ENCODE assay signal across 1 cellular context in the genomic region with DNA sequence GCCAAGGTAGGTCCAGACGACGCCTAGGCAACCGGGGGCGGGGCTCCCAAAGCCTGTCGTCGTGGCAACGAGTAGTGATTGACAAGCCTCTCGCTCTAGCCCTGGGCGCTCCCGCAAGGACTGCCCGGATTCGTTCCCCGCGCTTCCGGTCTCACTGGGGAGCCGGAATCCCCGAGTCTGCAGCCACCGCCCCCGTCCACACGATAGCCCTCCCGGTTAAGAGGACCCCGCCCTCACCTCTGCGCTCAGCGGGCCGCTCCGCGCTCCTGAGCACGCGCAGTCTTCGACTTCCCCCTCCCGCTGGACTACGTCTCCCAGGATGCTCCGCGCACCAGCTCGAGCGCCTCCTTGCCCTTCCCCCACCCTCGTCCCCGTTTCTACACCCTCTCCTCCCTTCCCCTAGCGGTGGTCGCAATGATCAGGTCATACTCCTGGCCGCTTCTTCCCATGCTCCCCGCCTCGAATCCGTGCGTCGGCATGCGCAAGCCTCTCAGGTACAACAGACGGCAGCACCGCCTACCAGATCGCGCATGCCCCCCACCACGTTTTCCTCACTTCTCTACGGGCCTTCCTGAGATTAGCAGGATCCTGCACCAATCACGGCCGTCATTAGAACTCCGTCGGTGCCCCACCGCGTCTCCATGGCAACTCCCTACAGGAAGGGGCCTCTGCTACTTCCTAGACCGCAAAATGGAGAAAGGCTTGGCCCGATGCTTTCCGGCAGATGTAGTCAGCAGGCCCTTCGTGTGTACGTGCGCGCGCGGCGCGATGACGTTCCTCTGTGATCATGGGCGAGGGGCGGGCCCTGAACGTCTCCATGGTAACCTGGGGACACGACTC.
TF ChIP-seq lines count a peak whose summit lies in the region.

A gene (minus strand): TSS at position 518 of the 840 bp plus-strand sequence. CDS start 1,946 bp downstream, outside the sequence.

TF ChIP-seq in HepG2, 621 proteins besides CTCF, POLR2A, EP300 and RAD21 (continued from another document and continues in another):
- TF ChIP-seq, protein P1, sequence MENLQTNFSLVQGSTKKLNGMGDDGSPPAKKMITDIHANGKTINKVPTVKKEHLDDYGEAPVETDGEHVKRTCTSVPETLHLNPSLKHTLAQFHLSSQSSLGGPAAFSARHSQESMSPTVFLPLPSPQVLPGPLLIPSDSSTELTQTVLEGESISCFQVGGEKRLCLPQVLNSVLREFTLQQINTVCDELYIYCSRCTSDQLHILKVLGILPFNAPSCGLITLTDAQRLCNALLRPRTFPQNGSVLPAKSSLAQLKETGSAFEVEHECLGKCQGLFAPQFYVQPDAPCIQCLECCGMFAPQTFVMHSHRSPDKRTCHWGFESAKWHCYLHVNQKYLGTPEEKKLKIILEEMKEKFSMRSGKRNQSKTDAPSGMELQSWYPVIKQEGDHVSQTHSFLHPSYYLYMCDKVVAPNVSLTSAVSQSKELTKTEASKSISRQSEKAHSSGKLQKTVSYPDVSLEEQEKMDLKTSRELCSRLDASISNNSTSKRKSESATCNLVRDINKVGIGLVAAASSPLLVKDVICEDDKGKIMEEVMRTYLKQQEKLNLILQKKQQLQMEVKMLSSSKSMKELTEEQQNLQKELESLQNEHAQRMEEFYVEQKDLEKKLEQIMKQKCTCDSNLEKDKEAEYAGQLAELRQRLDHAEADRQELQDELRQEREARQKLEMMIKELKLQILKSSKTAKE (CRISPR knock-in tag; IDR thresholded peaks at IDR 0.05; ENCODE audit: borderline replicate concordance), result no peak
- TF ChIP-seq FOXA1 (IDR thresholded peaks at IDR 0.05), result no peak
- peak; percentile 38; the same call in 1 of the 2 replicates for TF ChIP-seq FOXA1 (CRISPR knock-in tag; IDR thresholded peaks at IDR 0.05)
- no peak for TF ChIP-seq JDP2 (CRISPR knock-in tag; IDR thresholded peaks at IDR 0.05; ENCODE audit: borderline replicate concordance)
- TF ChIP-seq, protein P2, sequence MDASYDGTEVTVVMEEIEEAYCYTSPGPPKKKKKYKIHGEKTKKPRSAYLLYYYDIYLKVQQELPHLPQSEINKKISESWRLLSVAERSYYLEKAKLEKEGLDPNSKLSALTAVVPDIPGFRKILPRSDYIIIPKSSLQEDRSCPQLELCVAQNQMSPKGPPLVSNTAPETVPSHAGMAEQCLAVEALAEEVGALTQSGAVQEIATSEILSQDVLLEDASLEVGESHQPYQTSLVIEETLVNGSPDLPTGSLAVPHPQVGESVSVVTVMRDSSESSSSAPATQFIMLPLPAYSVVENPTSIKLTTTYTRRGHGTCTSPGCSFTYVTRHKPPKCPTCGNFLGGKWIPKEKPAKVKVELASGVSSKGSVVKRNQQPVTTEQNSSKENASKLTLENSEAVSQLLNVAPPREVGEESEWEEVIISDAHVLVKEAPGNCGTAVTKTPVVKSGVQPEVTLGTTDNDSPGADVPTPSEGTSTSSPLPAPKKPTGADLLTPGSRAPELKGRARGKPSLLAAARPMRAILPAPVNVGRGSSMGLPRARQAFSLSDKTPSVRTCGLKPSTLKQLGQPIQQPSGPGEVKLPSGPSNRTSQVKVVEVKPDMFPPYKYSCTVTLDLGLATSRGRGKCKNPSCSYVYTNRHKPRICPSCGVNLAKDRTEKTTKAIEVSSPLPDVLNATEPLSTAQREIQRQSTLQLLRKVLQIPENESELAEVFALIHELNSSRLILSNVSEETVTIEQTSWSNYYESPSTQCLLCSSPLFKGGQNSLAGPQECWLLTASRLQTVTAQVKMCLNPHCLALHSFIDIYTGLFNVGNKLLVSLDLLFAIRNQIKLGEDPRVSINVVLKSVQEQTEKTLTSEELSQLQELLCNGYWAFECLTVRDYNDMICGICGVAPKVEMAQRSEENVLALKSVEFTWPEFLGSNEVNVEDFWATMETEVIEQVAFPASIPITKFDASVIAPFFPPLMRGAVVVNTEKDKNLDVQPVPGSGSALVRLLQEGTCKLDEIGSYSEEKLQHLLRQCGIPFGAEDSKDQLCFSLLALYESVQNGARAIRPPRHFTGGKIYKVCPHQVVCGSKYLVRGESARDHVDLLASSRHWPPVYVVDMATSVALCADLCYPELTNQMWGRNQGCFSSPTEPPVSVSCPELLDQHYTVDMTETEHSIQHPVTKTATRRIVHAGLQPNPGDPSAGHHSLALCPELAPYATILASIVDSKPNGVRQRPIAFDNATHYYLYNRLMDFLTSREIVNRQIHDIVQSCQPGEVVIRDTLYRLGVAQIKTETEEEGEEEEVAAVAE (CRISPR knock-in tag; IDR thresholded peaks at IDR 0.05; ENCODE audit: borderline replicate concordance), result peak; percentile 99
- no peak for TF ChIP-seq NFIB (CRISPR knock-in tag; IDR thresholded peaks at IDR 0.05; ENCODE audit: borderline replicate concordance)
- TF ChIP-seq, protein P3, sequence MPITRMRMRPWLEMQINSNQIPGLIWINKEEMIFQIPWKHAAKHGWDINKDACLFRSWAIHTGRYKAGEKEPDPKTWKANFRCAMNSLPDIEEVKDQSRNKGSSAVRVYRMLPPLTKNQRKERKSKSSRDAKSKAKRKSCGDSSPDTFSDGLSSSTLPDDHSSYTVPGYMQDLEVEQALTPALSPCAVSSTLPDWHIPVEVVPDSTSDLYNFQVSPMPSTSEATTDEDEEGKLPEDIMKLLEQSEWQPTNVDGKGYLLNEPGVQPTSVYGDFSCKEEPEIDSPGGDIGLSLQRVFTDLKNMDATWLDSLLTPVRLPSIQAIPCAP (CRISPR knock-in tag; IDR thresholded peaks at IDR 0.05; ENCODE audit: low read depth), result no peak
- 0 out of 2 replicates have a peak, but pooled peaks have one; percentile 61 for TF ChIP-seq YEATS4 (CRISPR knock-in tag; IDR thresholded peaks at IDR 0.05; ENCODE audit: borderline replicate concordance)
- TF ChIP-seq, protein P4, sequence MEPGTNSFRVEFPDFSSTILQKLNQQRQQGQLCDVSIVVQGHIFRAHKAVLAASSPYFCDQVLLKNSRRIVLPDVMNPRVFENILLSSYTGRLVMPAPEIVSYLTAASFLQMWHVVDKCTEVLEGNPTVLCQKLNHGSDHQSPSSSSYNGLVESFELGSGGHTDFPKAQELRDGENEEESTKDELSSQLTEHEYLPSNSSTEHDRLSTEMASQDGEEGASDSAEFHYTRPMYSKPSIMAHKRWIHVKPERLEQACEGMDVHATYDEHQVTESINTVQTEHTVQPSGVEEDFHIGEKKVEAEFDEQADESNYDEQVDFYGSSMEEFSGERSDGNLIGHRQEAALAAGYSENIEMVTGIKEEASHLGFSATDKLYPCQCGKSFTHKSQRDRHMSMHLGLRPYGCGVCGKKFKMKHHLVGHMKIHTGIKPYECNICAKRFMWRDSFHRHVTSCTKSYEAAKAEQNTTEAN (CRISPR knock-in tag; conservative IDR thresholded peaks at IDR 0.05), result no peak
- TF ChIP-seq NFE2 (CRISPR knock-in tag; IDR thresholded peaks at IDR 0.05), result no peak
- no peak for TF ChIP-seq IKZF1 (IDR thresholded peaks at IDR 0.05)
- TF ChIP-seq, protein P5, sequence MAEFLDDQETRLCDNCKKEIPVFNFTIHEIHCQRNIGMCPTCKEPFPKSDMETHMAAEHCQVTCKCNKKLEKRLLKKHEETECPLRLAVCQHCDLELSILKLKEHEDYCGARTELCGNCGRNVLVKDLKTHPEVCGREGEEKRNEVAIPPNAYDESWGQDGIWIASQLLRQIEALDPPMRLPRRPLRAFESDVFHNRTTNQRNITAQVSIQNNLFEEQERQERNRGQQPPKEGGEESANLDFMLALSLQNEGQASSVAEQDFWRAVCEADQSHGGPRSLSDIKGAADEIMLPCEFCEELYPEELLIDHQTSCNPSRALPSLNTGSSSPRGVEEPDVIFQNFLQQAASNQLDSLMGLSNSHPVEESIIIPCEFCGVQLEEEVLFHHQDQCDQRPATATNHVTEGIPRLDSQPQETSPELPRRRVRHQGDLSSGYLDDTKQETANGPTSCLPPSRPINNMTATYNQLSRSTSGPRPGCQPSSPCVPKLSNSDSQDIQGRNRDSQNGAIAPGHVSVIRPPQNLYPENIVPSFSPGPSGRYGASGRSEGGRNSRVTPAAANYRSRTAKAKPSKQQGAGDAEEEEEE (CRISPR knock-in tag; IDR thresholded peaks at IDR 0.05; ENCODE audit: borderline replicate concordance), result peak; percentile 70; the same call in 1 of the 2 replicates
- TF ChIP-seq NCOA1 (CRISPR knock-in tag; IDR thresholded peaks at IDR 0.05), result no peak
- peak; percentile 97; the same call in 1 of the 2 replicates for TF ChIP-seq SAP130 (CRISPR knock-in tag; IDR thresholded peaks at IDR 0.05; ENCODE audit: low read depth)
- no peak; the same call in 1 of the 2 replicates for TF ChIP-seq MED13 (CRISPR knock-in tag; IDR thresholded peaks at IDR 0.05)
- peak; percentile 15 for TF ChIP-seq ZSCAN25 (CRISPR knock-in tag; IDR thresholded peaks at IDR 0.05)
- no peak for TF ChIP-seq EEA1 (CRISPR knock-in tag; IDR thresholded peaks at IDR 0.05; ENCODE audit: borderline replicate concordance)
- no peak for TF ChIP-seq ZNF382 (CRISPR knock-in tag; IDR thresholded peaks at IDR 0.05; ENCODE audit: borderline replicate concordance)
- TF ChIP-seq ZNF543 (CRISPR knock-in tag; IDR thresholded peaks at IDR 0.05), result peak; percentile 34; the same call in 1 of the 2 replicates
- TF ChIP-seq CBFB (CRISPR knock-in tag; IDR thresholded peaks at IDR 0.05), result peak; percentile 74
- peak; percentile 76; the same call in 1 of the 2 replicates for TF ChIP-seq ZNF274 (CRISPR knock-in tag; IDR thresholded peaks at IDR 0.05)
- TF ChIP-seq SOX13 (IDR thresholded peaks at IDR 0.05), result no peak
- TF ChIP-seq SOX13 (CRISPR knock-in tag; conservative IDR thresholded peaks at IDR 0.05 in 1 of 2, IDR thresholded peaks at IDR 0.05 in 1 of 2), result 0 out of 4 replicates have a peak, but pooled peaks of 1 of the 2 experiments have one; percentile 14
- TF ChIP-seq MYC (CRISPR knock-in tag; IDR thresholded peaks at IDR 0.05; ENCODE audit: borderline replicate concordance), result peak; percentile 83
- TF ChIP-seq RXRA (CRISPR knock-in tag; IDR thresholded peaks at IDR 0.05), result peak; percentile 65
- TF ChIP-seq POGZ (CRISPR knock-in tag; IDR thresholded peaks at IDR 0.05), result peak; percentile 64; the same call in 1 of the 2 replicates
- peak; percentile 99 for TF ChIP-seq U2AF2 (IDR thresholded peaks at IDR 0.05; ENCODE audit: low read depth, low read length)
- no peak for TF ChIP-seq ZNF562 (CRISPR knock-in tag; IDR thresholded peaks at IDR 0.05; ENCODE audit: borderline replicate concordance)
- TF ChIP-seq, protein P6, sequence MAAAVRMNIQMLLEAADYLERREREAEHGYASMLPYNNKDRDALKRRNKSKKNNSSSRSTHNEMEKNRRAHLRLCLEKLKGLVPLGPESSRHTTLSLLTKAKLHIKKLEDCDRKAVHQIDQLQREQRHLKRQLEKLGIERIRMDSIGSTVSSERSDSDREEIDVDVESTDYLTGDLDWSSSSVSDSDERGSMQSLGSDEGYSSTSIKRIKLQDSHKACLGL (CRISPR knock-in tag; IDR thresholded peaks at IDR 0.05), result peak; percentile 74; the same call in 1 of the 2 replicates
- no peak for TF ChIP-seq SIX4 (CRISPR knock-in tag; IDR thresholded peaks at IDR 0.05)
- TF ChIP-seq ZNF577 (CRISPR knock-in tag; IDR thresholded peaks at IDR 0.05; ENCODE audit: borderline replicate concordance, low read depth), result no peak
- TF ChIP-seq POLR2AphosphoS5 (IDR thresholded peaks at IDR 0.05; ENCODE audit: low read depth, low read length), result 0 out of 2 replicates have a peak, but pooled peaks have one; percentile 42
- TF ChIP-seq SAFB2 (CRISPR knock-in tag; IDR thresholded peaks at IDR 0.05; ENCODE audit: borderline replicate concordance, low read depth), result peak; percentile 90; the same call in 1 of the 2 replicates
- no peak for TF ChIP-seq ZNF446 (CRISPR knock-in tag; IDR thresholded peaks at IDR 0.05)
- 0 out of 2 replicates have a peak, but pooled peaks have one; percentile 13 for TF ChIP-seq ZNF747 (CRISPR knock-in tag; IDR thresholded peaks at IDR 0.05; ENCODE audit: borderline replicate concordance)
- TF ChIP-seq, protein P7, sequence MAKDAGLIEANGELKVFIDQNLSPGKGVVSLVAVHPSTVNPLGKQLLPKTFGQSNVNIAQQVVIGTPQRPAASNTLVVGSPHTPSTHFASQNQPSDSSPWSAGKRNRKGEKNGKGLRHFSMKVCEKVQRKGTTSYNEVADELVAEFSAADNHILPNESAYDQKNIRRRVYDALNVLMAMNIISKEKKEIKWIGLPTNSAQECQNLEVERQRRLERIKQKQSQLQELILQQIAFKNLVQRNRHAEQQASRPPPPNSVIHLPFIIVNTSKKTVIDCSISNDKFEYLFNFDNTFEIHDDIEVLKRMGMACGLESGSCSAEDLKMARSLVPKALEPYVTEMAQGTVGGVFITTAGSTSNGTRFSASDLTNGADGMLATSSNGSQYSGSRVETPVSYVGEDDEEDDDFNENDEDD (CRISPR knock-in tag; IDR thresholded peaks at IDR 0.05; ENCODE audit: borderline replicate concordance), result peak; percentile 24; the same call in 1 of the 2 replicates
- TF ChIP-seq ZNF234 (CRISPR knock-in tag; conservative IDR thresholded peaks at IDR 0.05), result no peak
- peak; percentile 96 for TF ChIP-seq CREM (IDR thresholded peaks at IDR 0.05)
- TF ChIP-seq CREM (CRISPR knock-in tag; IDR thresholded peaks at IDR 0.05), result peak; percentile 20; the same call in 1 of the 2 replicates
- TF ChIP-seq, protein P8, sequence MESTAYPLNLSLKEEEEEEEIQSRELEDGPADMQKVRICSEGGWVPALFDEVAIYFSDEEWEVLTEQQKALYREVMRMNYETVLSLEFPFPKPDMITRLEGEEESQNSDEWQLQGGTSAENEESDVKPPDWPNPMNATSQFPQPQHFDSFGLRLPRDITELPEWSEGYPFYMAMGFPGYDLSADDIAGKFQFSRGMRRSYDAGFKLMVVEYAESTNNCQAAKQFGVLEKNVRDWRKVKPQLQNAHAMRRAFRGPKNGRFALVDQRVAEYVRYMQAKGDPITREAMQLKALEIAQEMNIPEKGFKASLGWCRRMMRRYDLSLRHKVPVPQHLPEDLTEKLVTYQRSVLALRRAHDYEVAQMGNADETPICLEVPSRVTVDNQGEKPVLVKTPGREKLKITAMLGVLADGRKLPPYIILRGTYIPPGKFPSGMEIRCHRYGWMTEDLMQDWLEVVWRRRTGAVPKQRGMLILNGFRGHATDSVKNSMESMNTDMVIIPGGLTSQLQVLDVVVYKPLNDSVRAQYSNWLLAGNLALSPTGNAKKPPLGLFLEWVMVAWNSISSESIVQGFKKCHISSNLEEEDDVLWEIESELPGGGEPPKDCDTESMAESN (CRISPR knock-in tag; conservative IDR thresholded peaks at IDR 0.05), result peak; percentile 78
- no peak for TF ChIP-seq BRCA1 (CRISPR knock-in tag; IDR thresholded peaks at IDR 0.05)
- 0 out of 2 replicates have a peak, but pooled peaks have one; percentile 12 for TF ChIP-seq MIXL1 (CRISPR knock-in tag; IDR thresholded peaks at IDR 0.05)
- TF ChIP-seq PITX1 (CRISPR knock-in tag; IDR thresholded peaks at IDR 0.05), result peak; percentile 73
- no peak for TF ChIP-seq ARID2 (CRISPR knock-in tag; IDR thresholded peaks at IDR 0.05; ENCODE audit: borderline replicate concordance)
- peak; percentile 65; the same call in 1 of the 2 replicates for TF ChIP-seq ZNF225 (CRISPR knock-in tag; IDR thresholded peaks at IDR 0.05)
- TF ChIP-seq SP4 (CRISPR knock-in tag; IDR thresholded peaks at IDR 0.05), result peak; percentile 88
- no peak; the same call in 1 of the 2 replicates for TF ChIP-seq GATAD2A (CRISPR knock-in tag; IDR thresholded peaks at IDR 0.05)
- TF ChIP-seq, protein P9, sequence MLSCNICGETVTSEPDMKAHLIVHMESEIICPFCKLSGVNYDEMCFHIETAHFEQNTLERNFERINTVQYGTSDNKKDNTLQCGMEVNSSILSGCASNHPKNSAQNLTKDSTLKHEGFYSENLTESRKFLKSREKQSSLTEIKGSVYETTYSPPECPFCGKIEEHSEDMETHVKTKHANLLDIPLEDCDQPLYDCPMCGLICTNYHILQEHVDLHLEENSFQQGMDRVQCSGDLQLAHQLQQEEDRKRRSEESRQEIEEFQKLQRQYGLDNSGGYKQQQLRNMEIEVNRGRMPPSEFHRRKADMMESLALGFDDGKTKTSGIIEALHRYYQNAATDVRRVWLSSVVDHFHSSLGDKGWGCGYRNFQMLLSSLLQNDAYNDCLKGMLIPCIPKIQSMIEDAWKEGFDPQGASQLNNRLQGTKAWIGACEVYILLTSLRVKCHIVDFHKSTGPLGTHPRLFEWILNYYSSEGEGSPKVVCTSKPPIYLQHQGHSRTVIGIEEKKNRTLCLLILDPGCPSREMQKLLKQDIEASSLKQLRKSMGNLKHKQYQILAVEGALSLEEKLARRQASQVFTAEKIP (CRISPR knock-in tag; IDR thresholded peaks at IDR 0.05; ENCODE audit: borderline replicate concordance), result no peak
